Comparison of ENCODE assay signal across 24 cellular contexts in genomic region chr12:10170199-10170598, GRCh38. TPM values are rescaled to one million over a fixed set of nuclear protein-coding genes. Genes with fewer than 3 reads are reported as not detected.
DNase-seq lines count a peak whose midpoint lies in the region; ATAC-seq, FAIRE-seq and TF ChIP-seq lines count a peak whose summit lies in the region.
"Had no signal": no experiment of that assay in that cellular context is flagged by ENCODE, and none has a peak within 500 bp of the region (broad histone marks: within the 10 kb centered on the region; RNA-seq: fewer than 3 reads in every experiment).

No MANE protein-coding gene starts in this region.

- no peaks in the 10 kb centered on the region for H3K79me2 ChIP-seq in PC-9 (ENCODE audit: low read depth)

- H3K4me1 ChIP-seq in A549 (peaks cover 27% of the 10 kb centered on the region; the same call in 2 of the 3 replicates), PC-9 (replicated peaks; ENCODE audit: insufficient read depth) (peaks cover 37% of the 10 kb centered on the region)

- 57% methylated on average over 5 of the region's 5 CpGs for WGBS in A549 (ENCODE audit: missing lambda C conversion rate)

- H3K9me3 ChIP-seq in A549 (no peaks in the 10 kb centered on the region), PC-9 (ENCODE audit: insufficient read depth, low read depth) (no peaks in the 10 kb centered on the region)
- H3K9me3 ChIP-seq: tibial nerve had no signal

- no peak for TF ChIP-seq POLR2A in A549 (IDR thresholded peaks at IDR 0.05; ENCODE audit: low read length)
- TF ChIP-seq POLR2A in GM12891 (IDR thresholded peaks at IDR 0.05; ENCODE audit: low read depth, low read length): no peak

- CTCF ChIA-PET in A549 (lab: Yijun Ruan, JAX) (interaction anchor here (0.7 to 1.3 kb wide), 3 partner anchors 10 to 17 kb away, joined by 3 to 6 read pairs (median 3); no protein-coding TSS in a partner anchor), PC-9 (lab: Charles Lee) (interaction anchor here (0.7 to 2.0 kb wide), 4 partner anchors 10 to 138 kb away, joined by 4 to 12 read pairs (median 6); no protein-coding TSS in a partner anchor)

- TF ChIP-seq EP300 in A549 (IDR thresholded peaks at IDR 0.05): no peak

- H3K36me3 ChIP-seq in PC-9 (ENCODE audit: low read depth): no peaks in the 10 kb centered on the region
- H3K36me3 ChIP-seq: cardiac muscle cell, tibial nerve had no signal

- no peak for TF ChIP-seq RAD21 in A549 (conservative IDR thresholded peaks at IDR 0.05 in 1 of 2, IDR thresholded peaks at IDR 0.05 in 1 of 2)

- no TSS peak for BruUV-seq in PC-9 (replicated peaks; lab: Mats Ljungman, UMichigan)

- H3K4me2 ChIP-seq in A549: peak overlapping the region; percentile 55
- H3K4me2 ChIP-seq in PC-9: peak overlapping the region; percentile 40; the same call in 1 of the 2 replicates

- H4K20me1 ChIP-seq in PC-9 (ENCODE audit: insufficient read depth): no peaks in the 10 kb centered on the region

- no peaks in the 10 kb centered on the region for H3K27me3 ChIP-seq in PC-9 (ENCODE audit: insufficient read depth, low read depth)
- H3K27me3 ChIP-seq: cardiac muscle cell, tibial nerve had no signal

- H3K9me2 ChIP-seq in PC-9 (ENCODE audit: insufficient read depth): no peaks in the 10 kb centered on the region

- H3K4me3 ChIP-seq in A549: no peak overlapping the region
- no peak overlapping the region for H3K4me3 ChIP-seq in PC-9
- H3K4me3 ChIP-seq in fibroblast of villous mesenchyme (ENCODE audit: low read depth, low read length): peak overlapping the region; percentile 60
- H3K4me3 ChIP-seq: cardiac muscle cell, tibial nerve had no signal

- FAIRE-seq in A549 (lab: Jason Lieb, UNC) (no peak), GM12891 (lab: Jason Lieb, UNC) (no peak)
- FAIRE-seq: A204.1, HepG2, kidney had no signal

- ATAC-seq in A549: peak in 1 of 2 experiments; percentile 73; a peak in 3 of 6 replicates
- ATAC-seq in HG03432 (IDR thresholded peaks at IDR 0.05; ENCODE audit: unreplicated experiment): peak; percentile 62
- no peak for ATAC-seq in HG03521 (IDR thresholded peaks at IDR 0.05; ENCODE audit: unreplicated experiment)
- no peak for ATAC-seq in esophagus mucosa
- ATAC-seq: activated CD8-positive, alpha-beta T cell treated with anti-CD3 and anti-CD28 coated beads, Interleukin-2, amount 10 ng/mL, durations not matched to agents 7 days and 5 days; HepG2; stimulated activated memory B cell treated with anti-CD40 and anti-IgM and Interleukin-4, amounts not matched to agents 10 μg/mL and 1 μg/mL and 100 μg/mL, for 72 hours had no signal

- no peak overlapping the region for H2AFZ ChIP-seq in PC-9

- intact Hi-C loops in PC-9 (cut with micrococcal nuclease; ENCODE audit: unreplicated experiment): no loop called here

- DNase-seq in A549 (ENCODE audit: low read depth in 1 of 2, low spot score in 1 of 2): peak in 1 of 2 experiments; percentile 41
- peak in 1 of 2 experiments; percentile 82 for DNase-seq in PC-9
- DNase-seq in fibroblast of villous mesenchyme (ENCODE audit: low read depth): peak; percentile 82
- DNase-seq in GM12891 (ENCODE audit: insufficient read length, low spot score): no peak
- no peak for DNase-seq in cerebellar cortex (ENCODE audit: low spot score)
- DNase-seq: activated CD8-positive, alpha-beta T cell treated with anti-CD3 and anti-CD28 coated beads, Interleukin-2, amount 10 ng/mL, durations not matched to agents 7 days and 5 days; activated naive CD8-positive, alpha-beta T cell treated with anti-CD3 and anti-CD28 coated beads, Interleukin-2, amount 10 ng/mL, durations not matched to agents 7 days and 5 days; CD4-positive, CD25-positive, alpha-beta regulatory T cell; effector CD8-positive, alpha-beta T cell; kidney; MM.1S; NCI-H2029 treated with DMSO at 0.1 percent for 48 hours; NCI-H524 treated with DMSO at 0.1 percent for 48 hours had no signal

- POLR2A ChIA-PET in A549 (lab: Yijun Ruan, JAX): no interaction called here
- POLR2A ChIA-PET in PC-9 (lab: Charles Lee; ENCODE audit: unreplicated experiment): interaction anchor here (0.6 to 1.6 kb wide), 8 partner anchors 16 to 549 kb away, joined by 3 to 18 read pairs (median 8); no protein-coding TSS in a partner anchor

- TF ChIP-seq CTCF in A549 (IDR thresholded peaks at IDR 0.05): no peak
- no peak for TF ChIP-seq CTCF in PC-9 (conservative IDR thresholded peaks at IDR 0.05)
- no peak for TF ChIP-seq CTCF in fibroblast of villous mesenchyme (IDR thresholded peaks at IDR 0.05; ENCODE audit: insufficient read depth, low read depth, low read length)

- H3K27ac ChIP-seq in A549 (no peak overlapping the region), PC-9 (peak overlapping the region; percentile 41)
- H3K27ac ChIP-seq: cardiac muscle cell, tibial nerve had no signal

- H3F3A ChIP-seq in PC-9 (ENCODE audit: insufficient read depth, low read depth): peaks cover 4% of the 10 kb centered on the region; the same call in 1 of the 2 replicates

TF ChIP-seq in A549, 52 proteins besides CTCF, POLR2A, EP300 and RAD21:
- peak in 1 of 2 experiments; percentile 41; a peak in 1 of 4 replicates for TF ChIP-seq CEBPB (IDR thresholded peaks at IDR 0.05)
- no peak for TF ChIP-seq EHF (CRISPR knock-in tag; IDR thresholded peaks at IDR 0.05)
TF ChIP-seq in A549: peak in this region for 1.

TF ChIP-seq in GM12891, 5 proteins besides CTCF, POLR2A, EP300 and RAD21:
- TF ChIP-seq SPI1 (IDR thresholded peaks at IDR 0.05; ENCODE audit: low read depth, low read length) (no peak), PAX5 (IDR thresholded peaks at IDR 0.05; ENCODE audit: insufficient read depth, low read length, severe bottlenecking) (no peak), POLR2AphosphoS5 (IDR thresholded peaks at IDR 0.05; ENCODE audit: low read depth, low read length) (no peak), POU2F2 (IDR thresholded peaks at IDR 0.05; ENCODE audit: low read depth, low read length) (no peak), TAF1 (IDR thresholded peaks at IDR 0.05; ENCODE audit: low read depth, low read length) (no peak)

RNA-seq across cellular contexts. Expression of gene OLR1, which starts 1.7 kb away (rescaled TPM):
- polyA plus RNA-seq in A549 (2011; rRNA removed): 0.59 and 0.95 TPM in 2 replicates
- 0.16 and 0.21 TPM in 2 replicates for polyA plus RNA-seq in A549 (2012; cell fraction: cytosol; rRNA removed)
- polyA plus RNA-seq in A549 (2012; cell fraction: nucleus; rRNA removed): 0.09 and 0.10 TPM in 2 replicates
- 0.44 to 0.92 TPM (median 0.81 TPM) in 3 replicates for polyA plus RNA-seq in A549 (2017; fragmentation: RNase III; extraction: RNeasy Plus Mini Kit Qiagen cat#74134 plus additional on column Dnase treatment)
- polyA minus RNA-seq in A549 (2011; rRNA and poly(A)+ RNA removed): 0.29 TPM in 1 of 2 replicates, not detected in the other
- 20.2 and 22.4 TPM in 2 replicates for total RNA-seq in PC-9 (2021)
- total RNA-seq in fibroblast of villous mesenchyme: 9.3 and 73.0 TPM in 2 replicates
- not detected for polyA plus RNA-seq in GM12891 (2012; ENCODE audit: low read depth, missing spikeins)
- total RNA-seq in esophagus mucosa: 0.24 TPM
- total RNA-seq: activated CD8-positive, alpha-beta T cell treated with anti-CD3 and anti-CD28 coated beads, Interleukin-2, amount 10 ng/mL, durations not matched to agents 7 days and 5 days; activated naive CD8-positive, alpha-beta T cell treated with anti-CD3 and anti-CD28 coated beads, Interleukin-2, amount 10 ng/mL, durations not matched to agents 7 days and 5 days; cardiac muscle cell; CD4-positive, CD25-positive, alpha-beta regulatory T cell; HepG2; T-helper 1 cell treated with Interleukin-12 subunit alpha and Interleukin-12 subunit beta and Interleukin-4 antibody, amounts not matched to agents 30 ng/mL and 1 ng/mL, for 36 hours had no signal
- polyA plus RNA-seq: CD4-positive, CD25-positive, alpha-beta regulatory T cell; HepG2; neural cell had no signal

RNA-seq across cellular contexts. Expression of gene TMEM52B, which starts 8.6 kb away (rescaled TPM):
- polyA plus RNA-seq in A549 (2011; rRNA removed) (0.08 and 0.39 TPM in 2 replicates), A549 (2017; fragmentation: RNase III; extraction: RNeasy Plus Mini Kit Qiagen cat#74134 plus additional on column Dnase treatment) (0.05 to 0.08 TPM (median 0.05 TPM) in 3 replicates)
- polyA plus RNA-seq in A549 (2012; cell fraction: cytosol; rRNA removed): 0.04 and 0.05 TPM in 2 replicates
- polyA plus RNA-seq in A549 (2012; cell fraction: nucleus; rRNA removed): 0.01 and 0.04 TPM in 2 replicates
- not detected in 2 replicates for polyA minus RNA-seq in A549 (2011; rRNA and poly(A)+ RNA removed)
- total RNA-seq in PC-9 (2021) (2.6 and 4.2 TPM in 2 replicates), fibroblast of villous mesenchyme (3.5 and 17.7 TPM in 2 replicates), esophagus mucosa (not detected)
- polyA plus RNA-seq in GM12891 (2012; ENCODE audit: low read depth, missing spikeins): not detected
- total RNA-seq: activated CD8-positive, alpha-beta T cell treated with anti-CD3 and anti-CD28 coated beads, Interleukin-2, amount 10 ng/mL, durations not matched to agents 7 days and 5 days; activated naive CD8-positive, alpha-beta T cell treated with anti-CD3 and anti-CD28 coated beads, Interleukin-2, amount 10 ng/mL, durations not matched to agents 7 days and 5 days; cardiac muscle cell; CD4-positive, CD25-positive, alpha-beta regulatory T cell; HepG2; T-helper 1 cell treated with Interleukin-12 subunit alpha and Interleukin-12 subunit beta and Interleukin-4 antibody, amounts not matched to agents 30 ng/mL and 1 ng/mL, for 36 hours had no signal
- polyA plus RNA-seq: cardiac muscle cell; CD4-positive, CD25-positive, alpha-beta regulatory T cell; HepG2; neural cell had no signal

RNA-seq across cellular contexts. Expression of gene CLEC7A, which starts 40.2 kb away (rescaled TPM):
- polyA plus RNA-seq in A549 (2011; rRNA removed): not detected in 2 replicates
- polyA plus RNA-seq in A549 (2012; cell fraction: cytosol; rRNA removed): not detected in 2 replicates
- polyA plus RNA-seq in A549 (2012; cell fraction: nucleus; rRNA removed): not detected in 2 replicates
- polyA plus RNA-seq in A549 (2017; fragmentation: RNase III; extraction: RNeasy Plus Mini Kit Qiagen cat#74134 plus additional on column Dnase treatment): 0.08 TPM in 1 of 3 replicates, not detected in the others
- not detected in 2 replicates for polyA minus RNA-seq in A549 (2011; rRNA and poly(A)+ RNA removed)
- 5.1 and 6.1 TPM in 2 replicates for total RNA-seq in PC-9 (2021)
- under 0.01 TPM in 1 of 2 replicates, not detected in the other for total RNA-seq in fibroblast of villous mesenchyme
- polyA plus RNA-seq in GM12891 (2012; ENCODE audit: low read depth, missing spikeins): not detected
- total RNA-seq in esophagus mucosa: 22.3 TPM
- total RNA-seq: activated CD8-positive, alpha-beta T cell treated with anti-CD3 and anti-CD28 coated beads, Interleukin-2, amount 10 ng/mL, durations not matched to agents 7 days and 5 days; cardiac muscle cell; HepG2; mesothelial cell of epicardium had no signal
- polyA plus RNA-seq: cardiac muscle cell, HepG2, neural cell had no signal

RNA-seq across cellular contexts. Expression of gene GABARAPL1, which starts 42.5 kb away (rescaled TPM):
- polyA plus RNA-seq in A549 (2011; rRNA removed) (46.2 and 58.6 TPM in 2 replicates), A549 (2017; fragmentation: RNase III; extraction: RNeasy Plus Mini Kit Qiagen cat#74134 plus additional on column Dnase treatment) (28.7 to 37.8 TPM (median 35.9 TPM) in 3 replicates)
- polyA plus RNA-seq in A549 (2012; cell fraction: cytosol; rRNA removed): 15.8 and 20.2 TPM in 2 replicates
- polyA plus RNA-seq in A549 (2012; cell fraction: nucleus; rRNA removed): 16.0 and 24.5 TPM in 2 replicates
- 37.6 and 47.5 TPM in 2 replicates for polyA minus RNA-seq in A549 (2011; rRNA and poly(A)+ RNA removed)
- total RNA-seq in PC-9 (2021) (85.6 and 143 TPM in 2 replicates), fibroblast of villous mesenchyme (61.2 and 131 TPM in 2 replicates), esophagus mucosa (8.1 TPM)
- 10.8 TPM for polyA plus RNA-seq in GM12891 (2012; ENCODE audit: low read depth, missing spikeins)
